Comparison of ENCODE assay signal across 20 cellular contexts in genomic region chr20:60100780-60101179, GRCh38.
DNase-seq lines count a peak whose midpoint lies in the region; ATAC-seq, FAIRE-seq and TF ChIP-seq lines count a peak whose summit lies in the region.
"Had no signal": no experiment of that assay in that cellular context is flagged by ENCODE, and none has a peak within 500 bp of the region (broad histone marks: within the 10 kb centered on the region; RNA-seq: fewer than 3 reads in every experiment).

No MANE protein-coding gene starts in this region.

- peak overlapping the region in 3 of 5 experiments; percentile 60 to 70 (median 62) for H3K27ac Mint-ChIP-seq in brain

- peaks cover 0 to 35% (median 0%) of the 10 kb centered on the region in 11 experiments; a peak in 7 of 22 replicates for H4K20me1 ChIP-seq in BLaER1 treated with 17β-estradiol and CSF1 and Interleukin-3, amounts not matched to agents 10 nM and 100 nM

- H3K4me1 Mint-ChIP-seq in brain: peaks cover 34% of the 10 kb centered on the region

- peak overlapping the region; percentile 59 to 88 (median 73) for H3K4me2 ChIP-seq in BLaER1 treated with 17β-estradiol and CSF1 and Interleukin-3, amounts not matched to agents 10 nM and 100 nM

- no peak for FAIRE-seq in GM12892 (lab: Jason Lieb, UNC)
- FAIRE-seq: bronchial epithelial cell, pancreas had no signal

- TF ChIP-seq CTCF in HL-60 (IDR thresholded peaks at IDR 0.05; ENCODE audit: insufficient read depth, low read length) (no peak), brain (conservative IDR thresholded peaks at IDR 0.05) (no peak)

- peak overlapping the region in 1 of 5 experiments; percentile 53 for H3K4me3 Mint-ChIP-seq in brain
- H3K4me3 Mint-ChIP-seq: activated T-cell treated with anti-CD3 and anti-CD28 coated beads, Interleukin-2, amount 50 U/mL, for 4 hours had no signal

- H3K4me1 ChIP-seq in BLaER1 treated with 17β-estradiol and CSF1 and Interleukin-3, amounts not matched to agents 10 nM and 100 nM: peaks cover 55 to 83% (median 75%) of the 10 kb centered on the region in 10 experiments
- H3K4me1 ChIP-seq: gastroesophageal sphincter, pancreas, suprapubic skin had no signal

- H3K27me3 ChIP-seq in BLaER1 treated with 17β-estradiol and CSF1 and Interleukin-3, amounts not matched to agents 10 nM and 100 nM: no peaks in the 10 kb centered on the region
- no peaks in the 10 kb centered on the region for H3K27me3 ChIP-seq in HL-60 (ENCODE audit: insufficient read depth, poor library complexity, severe bottlenecking)
- H3K27me3 ChIP-seq: pancreas had no signal

- no peak for TF ChIP-seq POLR2A in GM12892 (IDR thresholded peaks at IDR 0.05; ENCODE audit: low read depth, low read length)

- peak overlapping the region in 8 of 11 experiments; percentile 14 to 82 (median 56); a peak in 14 of 22 replicates for H3K27ac ChIP-seq in BLaER1 treated with 17β-estradiol and CSF1 and Interleukin-3, amounts not matched to agents 10 nM and 100 nM
- H3K27ac ChIP-seq in HL-60 (replicated peaks): peak overlapping the region; percentile 63
- H3K27ac ChIP-seq: gastroesophageal sphincter, pancreas, suprapubic skin had no signal

- H3K9ac ChIP-seq in BLaER1 treated with 17β-estradiol and CSF1 and Interleukin-3, amounts not matched to agents 10 nM and 100 nM: peak overlapping the region in 4 of 11 experiments; percentile 27 to 74 (median 54); a peak in 7 of 22 replicates

- peaks cover 0 to 74% (median 30%) of the 10 kb centered on the region in 11 experiments; a peak in 13 of 22 replicates for H3K36me3 ChIP-seq in BLaER1 treated with 17β-estradiol and CSF1 and Interleukin-3, amounts not matched to agents 10 nM and 100 nM
- H3K36me3 ChIP-seq: gastroesophageal sphincter, pancreas, suprapubic skin had no signal

- H3K27me3 Mint-ChIP-seq in brain: peaks cover 8% of the 10 kb centered on the region

- peak overlapping the region in 2 of 10 experiments; percentile 8 to 35; a peak in 2 of 20 replicates for H3K4me3 ChIP-seq in BLaER1 treated with 17β-estradiol and CSF1 and Interleukin-3, amounts not matched to agents 10 nM and 100 nM
- no peak overlapping the region for H3K4me3 ChIP-seq in HL-60 (replicated peaks; ENCODE audit: insufficient read depth, low read length)
- H3K4me3 ChIP-seq: gastroesophageal sphincter, pancreas, suprapubic skin had no signal

- ATAC-seq in GM19043 (IDR thresholded peaks at IDR 0.05; ENCODE audit: low read depth, unreplicated experiment) (peak; percentile 62), HG03045 (IDR thresholded peaks at IDR 0.05; ENCODE audit: unreplicated experiment) (no peak)
- ATAC-seq: activated T-cell treated with anti-CD3 and anti-CD28 coated beads, Interleukin-2, amount 50 U/mL, for 4 hours; gastroesophageal sphincter; pancreas; SK-N-SH treated with all-trans-retinoic acid at 6 μM for 48 hours had no signal

- peaks cover 18 to 43% (median 30%) of the 10 kb centered on the region in 11 experiments; a peak in 21 of 22 replicates for H3K9me3 ChIP-seq in BLaER1 treated with 17β-estradiol and CSF1 and Interleukin-3, amounts not matched to agents 10 nM and 100 nM (replicated peaks in 1 of 11)
- H3K9me3 ChIP-seq: gastroesophageal sphincter, pancreas, suprapubic skin had no signal

- H3K36me3 Mint-ChIP-seq in brain: no peaks in the 10 kb centered on the region

- DNase-seq in HL-60 (ENCODE audit: low read depth in 1 of 2, low spot score in 1 of 2) (no peak), NCI-H1694 treated with DMSO at 0.1 percent for 48 hours (lab: John Stamatoyannopoulos, UW) (no peak), GM12892 (ENCODE audit: insufficient read length) (no peak)
- no peak for DNase-seq in activated naive CD4-positive, alpha-beta T cell treated with anti-CD3 and anti-CD28 coated beads, Interleukin-2, amount 50 U/mL, for 16 hours
- DNase-seq: activated CD4-positive, alpha-beta T cell treated with anti-CD3 and anti-CD28 coated beads for 48 hours; activated T-cell treated with anti-CD3 and anti-CD28 coated beads, Interleukin-2, amount 50 U/mL, for 4 hours; COR-L47; erythroblast; H7; NCI-H1694; pancreas; stimulated activated CD4-positive, alpha-beta T cell treated with anti-CD3 and anti-CD28 coated beads, Interleukin-4, amount 100 ng/mL, for 1 hour had no signal

- H3K9me3 Mint-ChIP-seq in brain: peaks cover 9 to 17% (median 12%) of the 10 kb centered on the region in 5 experiments
- H3K9me3 Mint-ChIP-seq: activated T-cell treated with anti-CD3 and anti-CD28 coated beads, Interleukin-2, amount 50 U/mL, for 4 hours had no signal
